In the genomic region with DNA sequence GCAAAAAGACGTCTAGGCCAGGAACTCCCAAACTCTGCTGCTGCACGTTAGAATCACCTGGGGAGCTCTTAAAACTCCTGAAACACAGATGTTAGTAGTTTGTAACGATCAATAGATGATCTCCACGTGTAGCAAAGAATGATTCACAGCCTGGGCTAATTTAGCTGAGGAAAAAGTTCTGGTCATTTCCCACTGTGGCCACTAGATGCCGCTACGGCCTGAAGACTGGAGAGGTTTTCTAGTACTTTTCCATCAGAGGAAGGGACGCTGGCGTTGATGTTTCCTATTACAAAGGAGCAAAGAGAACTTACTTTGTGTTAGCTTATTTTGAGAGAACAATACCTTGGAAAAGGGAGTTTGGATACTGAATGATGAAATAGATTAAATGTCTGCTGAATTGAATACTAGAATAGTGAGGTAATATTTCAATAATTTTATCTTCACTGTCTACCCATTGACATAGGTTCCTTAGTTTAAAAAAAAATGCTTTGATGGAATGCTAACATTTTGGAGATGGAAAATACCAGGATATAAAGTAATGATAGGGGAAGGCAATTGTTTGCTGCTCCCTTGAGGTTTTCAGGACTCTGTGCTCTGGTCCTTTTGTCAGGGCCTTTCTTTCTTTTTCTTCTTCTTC, we compare ENCODE assay signal across 8 cellular contexts.
DNase-seq lines count a peak whose midpoint lies in the region; ATAC-seq and TF ChIP-seq lines count a peak whose summit lies in the region.

No MANE protein-coding gene starts in this region.

- no peak for TF ChIP-seq EP300 in neural cell (conservative IDR thresholded peaks at IDR 0.05; ENCODE audit: poor library complexity, severe bottlenecking)

- CTCF ChIA-PET in PC-9 (lab: Charles Lee): interaction anchor here (0.6 to 2.1 kb wide), 12 partner anchors 14 to 735 kb away, joined by 3 to 15 read pairs (median 4); a partner anchor contains a TSS

- peaks cover 11% of the 10 kb centered on the region for H3K27me3 Mint-ChIP-seq in activated T-cell treated with anti-CD3 and anti-CD28 coated beads, Interleukin-2, amount 50 U/mL, for 4 hours (ENCODE audit: low read depth)

- ATAC-seq in GM21825 (IDR thresholded peaks at IDR 0.05; ENCODE audit: unreplicated experiment): peak; percentile 80
- ATAC-seq in activated T-cell treated with anti-CD3 and anti-CD28 coated beads, Interleukin-2, amount 50 U/mL, for 4 hours: peak; percentile 66

- H2AFZ ChIP-seq in PC-9 (no peak overlapping the region; the same call in 1 of the 2 replicates), neural cell (ENCODE audit: low read depth, low read length) (no peak overlapping the region)

- DNase-seq in DMS79 treated with DMSO at 0.1 percent for 48 hours (lab: John Stamatoyannopoulos, UW) (peak; percentile 64), LHCN-M2 (ENCODE audit: low read depth) (peak; percentile 77), PC-9 (peak; percentile 79 to 85), fibroblast of mammary gland (ENCODE audit: low read depth) (peak; percentile 84), substantia nigra (lab: John Stamatoyannopoulos, UW) (peak in 46 of 49 donors; percentile 4 to 80 (median 58))
- peak; percentile 59 for DNase-seq in activated T-cell treated with anti-CD3 and anti-CD28 coated beads, Interleukin-2, amount 50 U/mL, for 4 hours

- no peak overlapping the region for H3K9ac ChIP-seq in neural cell (ENCODE audit: low read length)

- H3K9me2 ChIP-seq in PC-9 (ENCODE audit: insufficient read depth) (no peaks in the 10 kb centered on the region), neural cell (ENCODE audit: insufficient read depth, low read length) (no peaks in the 10 kb centered on the region)

- H3K4me2 ChIP-seq in PC-9: peak overlapping the region; percentile 38
- no peak overlapping the region for H3K4me2 ChIP-seq in neural cell (ENCODE audit: low read length)

- no peaks in the 10 kb centered on the region for H3K9me3 Mint-ChIP-seq in activated T-cell treated with anti-CD3 and anti-CD28 coated beads, Interleukin-2, amount 50 U/mL, for 4 hours

- no peaks in the 10 kb centered on the region for H3K36me3 Mint-ChIP-seq in activated T-cell treated with anti-CD3 and anti-CD28 coated beads, Interleukin-2, amount 50 U/mL, for 4 hours (ENCODE audit: insufficient read depth)

- no peaks in the 10 kb centered on the region for H3F3A ChIP-seq in PC-9 (ENCODE audit: insufficient read depth, low read depth)
- H3F3A ChIP-seq in neural cell (ENCODE audit: insufficient read depth, low read length, poor library complexity, severe bottlenecking): no peaks in the 10 kb centered on the region

- H3K36me3 ChIP-seq in PC-9 (ENCODE audit: low read depth): no peaks in the 10 kb centered on the region
- no peaks in the 10 kb centered on the region for H3K36me3 ChIP-seq in neural cell (ENCODE audit: insufficient read depth, low read length)

- no peak overlapping the region for H3K4me3 Mint-ChIP-seq in activated T-cell treated with anti-CD3 and anti-CD28 coated beads, Interleukin-2, amount 50 U/mL, for 4 hours

- H3K79me2 ChIP-seq in PC-9 (ENCODE audit: low read depth) (no peaks in the 10 kb centered on the region), neural cell (replicated peaks; ENCODE audit: insufficient read depth, low read length) (no peaks in the 10 kb centered on the region)

- POLR2A ChIA-PET in PC-9 (lab: Charles Lee; ENCODE audit: unreplicated experiment): no interaction called here

- no peak overlapping the region for H3K27ac ChIP-seq in PC-9
- H3K27ac ChIP-seq in neural cell (ENCODE audit: low read length): no peak overlapping the region
- H3K27ac ChIP-seq in substantia nigra (ENCODE audit: low read depth, low read length, poor library complexity, severe bottlenecking): peak overlapping the region; percentile 69

- TF ChIP-seq CTCF in PC-9 (conservative IDR thresholded peaks at IDR 0.05) (peak; percentile 100), fibroblast of mammary gland (conservative IDR thresholded peaks at IDR 0.05; ENCODE audit: control insufficient read depth, insufficient read depth, low read depth, low read length) (peak; percentile 96), neural cell (IDR thresholded peaks at IDR 0.05; ENCODE audit: poor library complexity, severe bottlenecking) (peak; percentile 96)

- H3K9me3 ChIP-seq in PC-9 (ENCODE audit: insufficient read depth, low read depth) (no peaks in the 10 kb centered on the region; the same call in 1 of the 2 replicates), neural cell (ENCODE audit: low read length) (no peaks in the 10 kb centered on the region)

- peaks cover 7% of the 10 kb centered on the region for H3K4me1 ChIP-seq in PC-9 (replicated peaks; ENCODE audit: insufficient read depth)

- no TSS peak for BruUV-seq in PC-9 (replicated peaks; lab: Mats Ljungman, UMichigan)

- H3K27me3 ChIP-seq in PC-9 (ENCODE audit: insufficient read depth, low read depth) (no peaks in the 10 kb centered on the region), neural cell (ENCODE audit: insufficient read depth, low read depth, low read length) (no peaks in the 10 kb centered on the region)

- H4K20me1 ChIP-seq in PC-9 (ENCODE audit: insufficient read depth) (no peaks in the 10 kb centered on the region), neural cell (ENCODE audit: insufficient read depth) (no peaks in the 10 kb centered on the region)

- intact Hi-C loops in PC-9 (cut with micrococcal nuclease; ENCODE audit: unreplicated experiment): loop anchor here (1.0 to 10.0 kb wide), 7 partner anchors 56 to 1089 kb away; a partner anchor contains a TSS

- peaks cover 3% of the 10 kb centered on the region for H3K4me1 Mint-ChIP-seq in activated T-cell treated with anti-CD3 and anti-CD28 coated beads, Interleukin-2, amount 50 U/mL, for 4 hours (ENCODE audit: low read depth)

- peak; percentile 93 for TF ChIP-seq RAD21 in neural cell (conservative IDR thresholded peaks at IDR 0.05)

- H3K4me3 ChIP-seq in PC-9: no peak overlapping the region
- H3K4me3 ChIP-seq in fibroblast of mammary gland (ENCODE audit: control insufficient read depth, low read depth, low read length): no peak overlapping the region
- H3K4me3 ChIP-seq in neural cell (ENCODE audit: low read length): no peak overlapping the region

TF ChIP-seq in neural cell, 6 proteins besides CTCF, POLR2A, EP300 and RAD21:
- TF ChIP-seq TAF1 (IDR thresholded peaks at IDR 0.05; ENCODE audit: low read depth) (no peak), EZH2 (IDR thresholded peaks at IDR 0.05; ENCODE audit: borderline replicate concordance, insufficient read depth, low read length, poor library complexity, severe bottlenecking) (no peak), SMC3 (conservative IDR thresholded peaks at IDR 0.05; ENCODE audit: poor library complexity) (peak; percentile 91), MXI1 (conservative IDR thresholded peaks at IDR 0.05; ENCODE audit: poor library complexity, severe bottlenecking) (peak; percentile 38), POLR2AphosphoS5 (IDR thresholded peaks at IDR 0.05) (no peak)
- TF ChIP-seq, protein P1, sequence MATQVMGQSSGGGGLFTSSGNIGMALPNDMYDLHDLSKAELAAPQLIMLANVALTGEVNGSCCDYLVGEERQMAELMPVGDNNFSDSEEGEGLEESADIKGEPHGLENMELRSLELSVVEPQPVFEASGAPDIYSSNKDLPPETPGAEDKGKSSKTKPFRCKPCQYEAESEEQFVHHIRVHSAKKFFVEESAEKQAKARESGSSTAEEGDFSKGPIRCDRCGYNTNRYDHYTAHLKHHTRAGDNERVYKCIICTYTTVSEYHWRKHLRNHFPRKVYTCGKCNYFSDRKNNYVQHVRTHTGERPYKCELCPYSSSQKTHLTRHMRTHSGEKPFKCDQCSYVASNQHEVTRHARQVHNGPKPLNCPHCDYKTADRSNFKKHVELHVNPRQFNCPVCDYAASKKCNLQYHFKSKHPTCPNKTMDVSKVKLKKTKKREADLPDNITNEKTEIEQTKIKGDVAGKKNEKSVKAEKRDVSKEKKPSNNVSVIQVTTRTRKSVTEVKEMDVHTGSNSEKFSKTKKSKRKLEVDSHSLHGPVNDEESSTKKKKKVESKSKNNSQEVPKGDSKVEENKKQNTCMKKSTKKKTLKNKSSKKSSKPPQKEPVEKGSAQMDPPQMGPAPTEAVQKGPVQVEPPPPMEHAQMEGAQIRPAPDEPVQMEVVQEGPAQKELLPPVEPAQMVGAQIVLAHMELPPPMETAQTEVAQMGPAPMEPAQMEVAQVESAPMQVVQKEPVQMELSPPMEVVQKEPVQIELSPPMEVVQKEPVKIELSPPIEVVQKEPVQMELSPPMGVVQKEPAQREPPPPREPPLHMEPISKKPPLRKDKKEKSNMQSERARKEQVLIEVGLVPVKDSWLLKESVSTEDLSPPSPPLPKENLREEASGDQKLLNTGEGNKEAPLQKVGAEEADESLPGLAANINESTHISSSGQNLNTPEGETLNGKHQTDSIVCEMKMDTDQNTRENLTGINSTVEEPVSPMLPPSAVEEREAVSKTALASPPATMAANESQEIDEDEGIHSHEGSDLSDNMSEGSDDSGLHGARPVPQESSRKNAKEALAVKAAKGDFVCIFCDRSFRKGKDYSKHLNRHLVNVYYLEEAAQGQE (IDR thresholded peaks at IDR 0.05; ENCODE audit: borderline replicate concordance): no peak
